ENCODE assay signal across 10 cellular contexts in the genomic region with DNA sequence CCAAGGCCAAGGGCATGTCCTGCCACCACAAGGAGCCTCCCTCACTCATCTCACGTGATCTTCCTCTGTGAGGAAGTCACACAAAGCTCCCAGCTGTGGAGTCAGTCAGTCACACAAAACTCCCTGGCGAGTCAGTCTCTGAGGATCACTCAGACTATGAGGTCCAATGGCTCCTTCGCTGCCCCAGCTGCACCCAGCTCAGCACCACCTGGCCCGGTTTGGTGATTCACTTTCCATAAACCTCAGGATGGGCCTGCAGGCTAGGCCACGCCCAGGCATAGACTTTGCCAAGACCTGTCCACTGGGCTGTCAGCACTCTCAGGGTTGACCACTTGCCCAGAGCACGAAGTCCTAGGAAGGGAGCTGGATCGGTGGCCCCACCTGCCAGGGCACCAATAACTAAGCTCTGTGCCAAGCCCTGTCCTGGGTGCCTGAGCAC.
DNase-seq lines count a peak whose midpoint lies in the region; ATAC-seq, FAIRE-seq and TF ChIP-seq lines count a peak whose summit lies in the region.
"Had no signal": no experiment of that assay in that cellular context is flagged by ENCODE, and none has a peak within 500 bp of the region (broad histone marks: within the 10 kb centered on the region; RNA-seq: fewer than 3 reads in every experiment).

No MANE protein-coding gene starts in this region.

- no peaks in the 10 kb centered on the region for H3K36me3 Mint-ChIP-seq in activated T-cell treated with anti-CD3 and anti-CD28 coated beads, Interleukin-2, amount 50 U/mL, for 4 hours (ENCODE audit: insufficient read depth)
- H3K36me3 Mint-ChIP-seq in activated T-cell treated with anti-CD3 and anti-CD28 coated beads, Interleukin-2, amount 50 U/mL, for 24 hours (ENCODE audit: low read depth) = no peaks in the 10 kb centered on the region

- no peaks in the 10 kb centered on the region for H3K9me3 Mint-ChIP-seq in activated T-cell treated with anti-CD3 and anti-CD28 coated beads, Interleukin-2, amount 50 U/mL, for 4 hours
- no peaks in the 10 kb centered on the region for H3K9me3 Mint-ChIP-seq in activated T-cell treated with anti-CD3 and anti-CD28 coated beads, Interleukin-2, amount 50 U/mL, for 24 hours

- no peak overlapping the region for H3K27ac Mint-ChIP-seq in activated T-cell treated with anti-CD3 and anti-CD28 coated beads, Interleukin-2, amount 50 U/mL, for 24 hours

- no peak for DNase-seq in activated T-cell treated with anti-CD3 and anti-CD28 coated beads, Interleukin-2, amount 50 U/mL, for 4 hours
- no peak for DNase-seq in activated T-cell treated with anti-CD3 and anti-CD28 coated beads, Interleukin-2, amount 50 U/mL, for 24 hours
- DNase-seq in SK-MEL-5 (ENCODE audit: low read depth, low spot score) (peak; percentile 45), cardiac septum (ENCODE audit: low spot score) (peak; percentile 80), testis (peak; percentile 47), frontal cortex (ENCODE audit: low spot score in 2 of 2) (no peak)
- no peak for DNase-seq in NK-92 treated with Interleukin-12 subunit alpha and Interleukin-12 subunit beta, amount 100 ng/mL, for 24 hours (lab: John Stamatoyannopoulos, UW)
- DNase-seq: lower lobe of right lung had no signal

- H3K4me3 Mint-ChIP-seq in activated T-cell treated with anti-CD3 and anti-CD28 coated beads, Interleukin-2, amount 50 U/mL, for 4 hours = no peak overlapping the region
- H3K4me3 Mint-ChIP-seq in activated T-cell treated with anti-CD3 and anti-CD28 coated beads, Interleukin-2, amount 50 U/mL, for 24 hours = no peak overlapping the region

- H3K4me3 ChIP-seq in testis = no peak overlapping the region
- H3K4me3 ChIP-seq: lower lobe of right lung had no signal

- H3K4me1 Mint-ChIP-seq in activated T-cell treated with anti-CD3 and anti-CD28 coated beads, Interleukin-2, amount 50 U/mL, for 4 hours (ENCODE audit: low read depth) = no peaks in the 10 kb centered on the region
- no peaks in the 10 kb centered on the region for H3K4me1 Mint-ChIP-seq in activated T-cell treated with anti-CD3 and anti-CD28 coated beads, Interleukin-2, amount 50 U/mL, for 24 hours (ENCODE audit: low read depth)

- intact Hi-C loops in cardiac septum (cut with DNase I) (loop anchor here (2.0 kb wide), 1 partner anchor 175 kb away; no protein-coding TSS in a partner anchor), testis (cut with DNase I; ENCODE audit: low total_unique reads) (no loop called here)

- no peaks in the 10 kb centered on the region for H3K27me3 ChIP-seq in testis

- no peak for TF ChIP-seq POLR2A in testis (IDR thresholded peaks at IDR 0.05)

- in situ Hi-C loops in SK-MEL-5 (cut with HindIII; ENCODE audit: low pct_unique_long_range_greater_than_20kb, low sequenced_read_pairs) = no loop called here

- no peak for TF ChIP-seq CTCF in testis (IDR thresholded peaks at IDR 0.05)

- 68 to 75% methylated on average over 6 to 7 of the region's 7 CpGs for WGBS in testis, 2 donors

- FAIRE-seq in frontal cortex (lab: Jason Lieb, UNC) = no peak
- FAIRE-seq: GM18507 had no signal

- no peaks in the 10 kb centered on the region for H3K9me3 ChIP-seq in testis
- H3K9me3 ChIP-seq: lower lobe of right lung had no signal

- peaks cover 7% of the 10 kb centered on the region for H3K4me1 ChIP-seq in testis
- H3K4me1 ChIP-seq: lower lobe of right lung had no signal

- no peak overlapping the region for H3K27ac ChIP-seq in testis
- H3K27ac ChIP-seq: lower lobe of right lung had no signal

- no peaks in the 10 kb centered on the region for H3K36me3 ChIP-seq in testis (ENCODE audit: low read depth, missing control alignments)
- H3K36me3 ChIP-seq: lower lobe of right lung had no signal

- H3K27me3 Mint-ChIP-seq in activated T-cell treated with anti-CD3 and anti-CD28 coated beads, Interleukin-2, amount 50 U/mL, for 4 hours (ENCODE audit: low read depth) = no peaks in the 10 kb centered on the region
- H3K27me3 Mint-ChIP-seq in activated T-cell treated with anti-CD3 and anti-CD28 coated beads, Interleukin-2, amount 50 U/mL, for 24 hours = no peaks in the 10 kb centered on the region

- ATAC-seq in activated T-cell treated with anti-CD3 and anti-CD28 coated beads, Interleukin-2, amount 50 U/mL, for 4 hours = peak; percentile 19 to 42
- ATAC-seq in HG03354 (IDR thresholded peaks at IDR 0.05; ENCODE audit: poor library complexity, severe bottlenecking, unreplicated experiment) = no peak

Comparison
In these comparisons a context has a peak if more than half of its experiments do, and no peak if none do; other contexts are left out.
1. DNase-seq: peak in SK-MEL-5 (single experiment), cardiac septum (single experiment) and testis (single experiment); none in activated T-cell treated with anti-CD3 and anti-CD28 coated beads, Interleukin-2, amount 50 U/mL, for 4 hours (single experiment), activated T-cell treated with anti-CD3 and anti-CD28 coated beads, Interleukin-2, amount 50 U/mL, for 24 hours (single experiment), frontal cortex (0 of 2) and NK-92 treated with Interleukin-12 subunit alpha and Interleukin-12 subunit beta, amount 100 ng/mL, for 24 hours (single experiment).